In genomic region chr22:29309332-29310064, GRCh38 we compare ENCODE assay signal across 9 cellular contexts. TPM values are rescaled to one million over a fixed set of nuclear protein-coding genes. Genes with fewer than 3 reads are reported as not detected.
DNase-seq lines count a peak whose midpoint lies in the region; ATAC-seq and TF ChIP-seq lines count a peak whose summit lies in the region.
"Had no signal": no experiment of that assay in that cellular context is flagged by ENCODE, and none has a peak within 500 bp of the region (broad histone marks: within the 10 kb centered on the region; RNA-seq: fewer than 3 reads in every experiment).

No MANE protein-coding gene starts in this region.

- H3K9ac ChIP-seq in rectal smooth muscle tissue (ENCODE audit: low read length), result no peak overlapping the region

- H3K36me3 ChIP-seq in Panc1 (ENCODE audit: control insufficient read depth, insufficient read depth, low read length), result no peaks in the 10 kb centered on the region; the same call in 1 of the 2 replicates
- H3K36me3 ChIP-seq in esophagus muscularis mucosa, result peaks cover 0 to 13% (median 4%) of the 10 kb centered on the region in 4 donors
- H3K36me3 ChIP-seq in rectal smooth muscle tissue (ENCODE audit: control insufficient read depth, insufficient read depth, low read length), result no peaks in the 10 kb centered on the region

- intact Hi-C loops in Panc1 (cut with micrococcal nuclease; ENCODE audit: unreplicated experiment), result no loop called here
- intact Hi-C loops in esophagus muscularis mucosa (cut with DNase I), result no loop called here

- peak; percentile 37 for DNase-seq in D341Med (ENCODE audit: low spot score)
- no peak for DNase-seq in Panc1 (ENCODE audit: low read depth, low spot score)
- DNase-seq in esophagus muscularis mucosa (ENCODE audit: extremely low spot score), result no peak
- no peak for DNase-seq in germinal center (ENCODE audit: low spot score)
- DNase-seq in stimulated activated naive CD4-positive, alpha-beta T cell treated with Interleukin-2 at 50 U/mL for 16 hours (lab: John Stamatoyannopoulos, UW), result no peak
- DNase-seq in NCI-H187 (lab: John Stamatoyannopoulos, UW), result no peak

- no TSS peak for BruUV-seq in Panc1 (replicated peaks; lab: Mats Ljungman, UMichigan)

- H3K4me1 ChIP-seq in Panc1 (ENCODE audit: control insufficient read depth, insufficient read depth, low read length) (peaks cover 24% of the 10 kb centered on the region), esophagus muscularis mucosa (peaks cover 70 to 83% (median 78%) of the 10 kb centered on the region in 4 donors), rectal smooth muscle tissue (ENCODE audit: control insufficient read depth, insufficient read depth, low read length) (peaks cover 44% of the 10 kb centered on the region)

- no peaks in the 10 kb centered on the region for H3K27me3 ChIP-seq in Panc1 (ENCODE audit: control insufficient read depth, insufficient read depth, low read length)
- peaks cover 0 to 13% (median 4%) of the 10 kb centered on the region in 4 donors for H3K27me3 ChIP-seq in esophagus muscularis mucosa
- H3K27me3 ChIP-seq in rectal smooth muscle tissue (ENCODE audit: control insufficient read depth, insufficient read depth, low read length), result peaks cover 12% of the 10 kb centered on the region

- ATAC-seq in Panc1 (no peak; the same call in 1 of the 2 replicates), GM21619 (IDR thresholded peaks at IDR 0.05; ENCODE audit: unreplicated experiment) (no peak)

- no peak for TF ChIP-seq EP300 in esophagus muscularis mucosa (IDR thresholded peaks at IDR 0.05)

- 78% methylated on average over 5 of the region's 21 CpGs for WGBS in esophagus muscularis mucosa

- in situ Hi-C loops in Panc1 (cut with HindIII; ENCODE audit: low pct_unique_long_range_greater_than_20kb, low sequenced_read_pairs), result no loop called here

- no peak for TF ChIP-seq POLR2A in esophagus muscularis mucosa (IDR thresholded peaks at IDR 0.05; ENCODE audit: low read depth)

- CTCF ChIA-PET in Panc1 (lab: Charles Lee), result no interaction called here

- TF ChIP-seq CTCF in Panc1 (IDR thresholded peaks at IDR 0.05) (no peak), esophagus muscularis mucosa (IDR thresholded peaks at IDR 0.05) (no peak)

- peak overlapping the region; percentile 66 to 75 for H3K4me3 ChIP-seq in Panc1 (ENCODE audit: low read depth in 2 of 2, low read length in 2 of 2)
- peak overlapping the region; percentile 88 to 99 (median 96) for H3K4me3 ChIP-seq in esophagus muscularis mucosa
- peak overlapping the region; percentile 37 for H3K4me3 ChIP-seq in rectal smooth muscle tissue (ENCODE audit: low read length)

- H3K9me3 ChIP-seq in Panc1 (ENCODE audit: control insufficient read depth, insufficient read depth, low read depth, low read length) (no peaks in the 10 kb centered on the region), esophagus muscularis mucosa (no peaks in the 10 kb centered on the region)

- peak overlapping the region; percentile 71 for H3K27ac ChIP-seq in Panc1 (ENCODE audit: low read length)
- peak overlapping the region; percentile 92 to 97 (median 94) for H3K27ac ChIP-seq in esophagus muscularis mucosa (replicated peaks in 1 of 4)
- H3K27ac ChIP-seq in rectal smooth muscle tissue (ENCODE audit: low read depth, low read length), result peak overlapping the region; percentile 82

- POLR2A ChIA-PET in Panc1 (lab: Charles Lee), result no interaction called here

RNA-seq across cellular contexts. Expression of gene GAS2L1, which starts 3.0 kb away (rescaled TPM):
- 68.8 TPM for total RNA-seq in Panc1 (2021; ENCODE audit: unreplicated experiment)
- polyA plus RNA-seq in Panc1 (2012; ENCODE audit: insufficient read length), result 74.4 TPM
- total RNA-seq in esophagus muscularis mucosa, result 10 to 100 TPM; 25.8 to 63.9 (median 38.8) TPM

RNA-seq across cellular contexts. Expression of gene RASL10A, which starts 6.0 kb away (rescaled TPM):
- total RNA-seq in Panc1 (2021; ENCODE audit: unreplicated experiment) (2.6 TPM), esophagus muscularis mucosa (1 to 10 TPM in 1 of 4 donors, under 1 TPM in 2, not detected in 1; 0.50 to 1.6 (median 0.84) TPM)
- polyA plus RNA-seq in Panc1 (2012; ENCODE audit: insufficient read length), result 2.4 TPM
- total RNA-seq: bronchial epithelial cell had no signal

RNA-seq across cellular contexts. Expression of gene EWSR1, which starts 41.4 kb away (rescaled TPM):
- 272 TPM for total RNA-seq in Panc1 (2021; ENCODE audit: unreplicated experiment)
- 240 TPM for polyA plus RNA-seq in Panc1 (2012; ENCODE audit: insufficient read length)
- total RNA-seq in esophagus muscularis mucosa, result 100 to 1,000 TPM; 183 to 203 (median 198) TPM

RNA-seq across cellular contexts. Expression of gene RHBDD3, which starts 41.7 kb away (rescaled TPM):
- total RNA-seq in Panc1 (2021; ENCODE audit: unreplicated experiment) (49.6 TPM), esophagus muscularis mucosa (10 to 100 TPM; 12.6 to 23.5 (median 20.7) TPM)
- polyA plus RNA-seq in Panc1 (2012; ENCODE audit: insufficient read length), result 48.2 TPM

Comparison
In these comparisons a context has a peak if more than half of its experiments do, and no peak if none do; other contexts are left out.
1. H3K4me3 ChIP-seq: peak in every context shown above with its lines; median percentile 96 in esophagus muscularis mucosa; 70 in Panc1; 37 in rectal smooth muscle tissue.